In genomic region chr16:85459529-85460251, GRCh38 we compare ENCODE assay signal across 19 cellular contexts.
DNase-seq lines count a peak whose midpoint lies in the region; ATAC-seq and TF ChIP-seq lines count a peak whose summit lies in the region.
"Had no signal": no experiment of that assay in that cellular context is flagged by ENCODE, and none has a peak within 500 bp of the region (broad histone marks: within the 10 kb centered on the region; RNA-seq: fewer than 3 reads in every experiment).

No MANE protein-coding gene starts in this region.

- ATAC-seq in IMR-90 (ENCODE audit: low read depth) (no peak), HG02763 (IDR thresholded peaks at IDR 0.05; ENCODE audit: unreplicated experiment) (no peak)
- ATAC-seq: activated CD8-positive, alpha-beta memory T cell treated with anti-CD3 and anti-CD28 coated beads, Interleukin-2, amount 10 ng/mL, durations not matched to agents 7 days and 5 days; effector memory CD8-positive, alpha-beta T cell; foreskin keratinocyte; T-cell had no signal

- H4K20me1 ChIP-seq in IMR-90 (ENCODE audit: insufficient read depth, low read length) (peaks cover 81% of the 10 kb centered on the region), SK-N-SH (ENCODE audit: insufficient read depth) (peaks cover 37% of the 10 kb centered on the region)

- H3K9ac ChIP-seq in IMR-90 (ENCODE audit: low read depth, low read length) (no peak overlapping the region), stomach smooth muscle (ENCODE audit: low read length in 2 of 2) (peak overlapping the region in 1 of 2 donors; percentile 29), SK-N-SH (no peak overlapping the region)

- H4K8ac ChIP-seq in IMR-90 (ENCODE audit: low read depth in 2 of 2, low read length in 2 of 2), result no peak overlapping the region

- no peak overlapping the region for H3K18ac ChIP-seq in IMR-90 (ENCODE audit: low read depth, low read length)

- TF ChIP-seq POLR2A in IMR-90 (IDR thresholded peaks at IDR 0.05; ENCODE audit: low read depth, low read length) (no peak), esophagus squamous epithelium (IDR thresholded peaks at IDR 0.05) (no peak)

- H3K4me3 ChIP-seq in IMR-90 (ENCODE audit: insufficient read depth, low read depth, low read length) (no peak overlapping the region), esophagus squamous epithelium (no peak overlapping the region), stomach smooth muscle (ENCODE audit: low read length in 2 of 2) (no peak overlapping the region), SK-N-SH (ENCODE audit: low read depth in 2 of 2, low read length in 1 of 2) (no peak overlapping the region)

- no peaks in the 10 kb centered on the region for H3K27me3 ChIP-seq in IMR-90 (ENCODE audit: control insufficient read depth, insufficient read depth, low read length)
- H3K27me3 ChIP-seq in esophagus squamous epithelium, result peaks cover 0 to 63% (median 0%) of the 10 kb centered on the region in 4 donors
- peaks cover 0 to 3% of the 10 kb centered on the region in 2 donors for H3K27me3 ChIP-seq in stomach smooth muscle (ENCODE audit: control insufficient read depth in 1 of 2, insufficient read depth in 2 of 2, low read length in 2 of 2)
- H3K27me3 ChIP-seq in SK-N-SH (ENCODE audit: insufficient read depth), result no peaks in the 10 kb centered on the region

- POLR2A ChIA-PET in IMR-90 (lab: Charles Lee; ENCODE audit: unreplicated experiment), result no interaction called here
- POLR2A ChIA-PET in SK-N-SH (lab: Yijun Ruan, JAX), result interaction anchor here (0.8 kb wide), 1 partner anchor 111 kb away, joined by 5 read pairs; no protein-coding TSS in a partner anchor

- dilution Hi-C loops in IMR-90 (cut with HindIII; ENCODE audit: low sequenced_read_pairs, unreplicated experiment), result no loop called here

- H3K9me2 ChIP-seq in SK-N-SH, result no peaks in the 10 kb centered on the region

- H2AK5ac ChIP-seq in IMR-90 (ENCODE audit: low read depth, low read length), result peak overlapping the region; percentile 21

- H2BK15ac ChIP-seq in IMR-90 (ENCODE audit: low read depth, low read length), result no peak overlapping the region

- no peak overlapping the region for H2BK20ac ChIP-seq in IMR-90 (ENCODE audit: low read depth, low read length)

- BruUV-seq in IMR-90 (replicated peaks; lab: Mats Ljungman, UMichigan), result no TSS peak

- no peak overlapping the region for H3K27ac ChIP-seq in IMR-90 (ENCODE audit: insufficient read depth, low read length)
- peak overlapping the region in 3 of 4 donors; percentile 60 to 62 (median 61) for H3K27ac ChIP-seq in esophagus squamous epithelium
- peak overlapping the region; percentile 62 for H3K27ac ChIP-seq in stomach smooth muscle (ENCODE audit: low read length)
- peak overlapping the region in 1 of 2 experiments; percentile 66; a peak in 2 of 4 replicates for H3K27ac ChIP-seq in SK-N-SH (ENCODE audit: low read depth in 2 of 2, low read length in 1 of 2)
- H3K27ac ChIP-seq: brain microvascular endothelial cell, foreskin keratinocyte had no signal

- no peaks in the 10 kb centered on the region for H3K9me3 ChIP-seq in IMR-90 (ENCODE audit: control insufficient read depth, insufficient read depth, low read length)
- no peaks in the 10 kb centered on the region for H3K9me3 ChIP-seq in esophagus squamous epithelium
- H3K9me3 ChIP-seq in stomach smooth muscle (ENCODE audit: control insufficient read depth in 2 of 2, low read length in 2 of 2), result no peaks in the 10 kb centered on the region
- H3K9me3 ChIP-seq in SK-N-SH, result no peaks in the 10 kb centered on the region
- H3K9me3 ChIP-seq: Caco-2 had no signal

- no peak overlapping the region for H2AFZ ChIP-seq in IMR-90 (replicated peaks; ENCODE audit: low read length, poor library complexity)
- no peak overlapping the region for H2AFZ ChIP-seq in SK-N-SH (ENCODE audit: low read depth)

- H4K91ac ChIP-seq in IMR-90 (ENCODE audit: insufficient read depth, low read depth, low read length), result no peak overlapping the region

- H3K27ac Mint-ChIP-seq in mesothelial cell of epicardium, result peak overlapping the region; percentile 79
- H3K27ac Mint-ChIP-seq: activated B cell treated with CpG ODN at 0.5 μM for 24 hours; activated CD8-positive, alpha-beta memory T cell treated with anti-CD3 and anti-CD28 coated beads, Interleukin-2, amount 10 ng/mL, durations not matched to agents 7 days and 5 days; effector memory CD8-positive, alpha-beta T cell; T-cell had no signal

- no peak overlapping the region for H2BK5ac ChIP-seq in IMR-90 (ENCODE audit: low read depth, low read length, poor library complexity, severe bottlenecking)

- H3K4me1 Mint-ChIP-seq in mesothelial cell of epicardium, result peaks cover 65% of the 10 kb centered on the region
- H3K4me1 Mint-ChIP-seq: activated CD8-positive, alpha-beta memory T cell treated with anti-CD3 and anti-CD28 coated beads, Interleukin-2, amount 10 ng/mL, durations not matched to agents 7 days and 5 days had no signal

- CTCF ChIA-PET in IMR-90 (lab: Yijun Ruan, JAX) (no interaction called here), SK-N-SH (lab: Yijun Ruan, JAX) (interaction anchor here (0.7 to 1.8 kb wide), 10 partner anchors 10 to 214 kb away, joined by 3 to 7 read pairs (median 3); no protein-coding TSS in a partner anchor)

- H3K36me3 ChIP-seq in IMR-90 (ENCODE audit: control insufficient read depth, insufficient read depth, low read length) (no peaks in the 10 kb centered on the region), esophagus squamous epithelium (no peaks in the 10 kb centered on the region), stomach smooth muscle (ENCODE audit: control insufficient read depth in 2 of 2, insufficient read depth in 2 of 2, low read length in 2 of 2) (no peaks in the 10 kb centered on the region), SK-N-SH (replicated peaks in 1 of 2; ENCODE audit: control insufficient read depth in 1 of 2, insufficient read depth in 2 of 2, low read length in 1 of 2) (no peaks in the 10 kb centered on the region)
- H3K36me3 ChIP-seq: brain microvascular endothelial cell had no signal

- H3F3A ChIP-seq in SK-N-SH (replicated peaks; ENCODE audit: insufficient read depth), result peaks cover 6% of the 10 kb centered on the region

- no peaks in the 10 kb centered on the region for H3K36me3 Mint-ChIP-seq in mesothelial cell of epicardium
- H3K36me3 Mint-ChIP-seq: activated CD8-positive, alpha-beta memory T cell treated with anti-CD3 and anti-CD28 coated beads, Interleukin-2, amount 10 ng/mL, durations not matched to agents 7 days and 5 days; T-cell had no signal

- no peak for DNase-seq in IMR-90
- no peak for DNase-seq in esophagus squamous epithelium (lab: John Stamatoyannopoulos, UW)
- DNase-seq in mesothelial cell of epicardium (ENCODE audit: low spot score in 2 of 2, unreplicated experiment in 2 of 2), result no peak
- no peak for DNase-seq in NCI-H2081 (lab: John Stamatoyannopoulos, UW)
- no peak for DNase-seq in SK-N-SH
- no peak for DNase-seq in T-helper 2 cell
- DNase-seq: activated B cell treated with CpG ODN at 0.5 μM for 24 hours; activated CD8-positive, alpha-beta memory T cell treated with anti-CD3 and anti-CD28 coated beads, Interleukin-2, amount 10 ng/mL, durations not matched to agents 7 days and 5 days; brain microvascular endothelial cell; Caco-2; effector memory CD8-positive, alpha-beta T cell; foreskin keratinocyte; GDM1; mesendoderm; NCI-H1930; occipital lobe; T-cell had no signal

- H3K4ac ChIP-seq in IMR-90 (ENCODE audit: low read depth, low read length), result no peak overlapping the region; the same call in 1 of the 2 replicates

- H3K14ac ChIP-seq in IMR-90 (replicated peaks; ENCODE audit: low read depth, low read length), result no peak overlapping the region

- no peak overlapping the region for H3K56ac ChIP-seq in IMR-90 (ENCODE audit: extremely low read depth, insufficient read depth, low read length)

- no peak overlapping the region for H4K5ac ChIP-seq in IMR-90 (ENCODE audit: low read depth, low read length)

- H3K9me3 Mint-ChIP-seq in mesothelial cell of epicardium, result no peaks in the 10 kb centered on the region
- H3K9me3 Mint-ChIP-seq: activated B cell treated with CpG ODN at 0.5 μM for 24 hours; effector memory CD8-positive, alpha-beta T cell; T-cell had no signal

- WGBS in IMR-90 (ENCODE audit: extremely low coverage in 2 of 2, insufficient read length in 1 of 2), 2 experiments, result 100% methylated on average over 1 of the region's 12 CpGs; no CpG with 5 or more reads in 1 of the 2 experiments
- 32 to 41% methylated on average over 3 to 5 of the region's 12 CpGs for WGBS in esophagus squamous epithelium, 2 donors
- WGBS in SK-N-SH (ENCODE audit: low lambda C conversion rate), result 98% methylated on average over 8 of the region's 12 CpGs

- in situ Hi-C loops in IMR-90 (cut with MboI; ENCODE audit: low sequenced_read_pairs), result no loop called here

- TF ChIP-seq CTCF in IMR-90 (conservative IDR thresholded peaks at IDR 0.05; ENCODE audit: low read depth, low read length), result no peak
- TF ChIP-seq CTCF in esophagus squamous epithelium (IDR thresholded peaks at IDR 0.05), result no peak
- no peak for TF ChIP-seq CTCF in mesothelial cell of epicardium (IDR thresholded peaks at IDR 0.05; ENCODE audit: unreplicated experiment)
- TF ChIP-seq CTCF in SK-N-SH (IDR thresholded peaks at IDR 0.05), result no peak

- H3K27me3 Mint-ChIP-seq in mesothelial cell of epicardium (ENCODE audit: low read depth), result no peaks in the 10 kb centered on the region

- no peak for TF ChIP-seq EP300 in SK-N-SH (IDR thresholded peaks at IDR 0.05; ENCODE audit: borderline replicate concordance in 1 of 2, low read depth in 1 of 2, low read length in 1 of 2)

- intact Hi-C loops in IMR-90 (cut with micrococcal nuclease), result no loop called here
- intact Hi-C loops in esophagus squamous epithelium (cut with DNase I), result no loop called here

- H3K4me3 Mint-ChIP-seq in mesothelial cell of epicardium, result no peak overlapping the region
- H3K4me3 Mint-ChIP-seq: activated B cell treated with CpG ODN at 0.5 μM for 24 hours; activated CD8-positive, alpha-beta memory T cell treated with anti-CD3 and anti-CD28 coated beads, Interleukin-2, amount 10 ng/mL, durations not matched to agents 7 days and 5 days had no signal

- no peak overlapping the region for H3K4me2 ChIP-seq in IMR-90 (ENCODE audit: low read depth, low read length)
- no peak overlapping the region for H3K4me2 ChIP-seq in SK-N-SH

- no peaks in the 10 kb centered on the region for H3K79me2 ChIP-seq in SK-N-SH (ENCODE audit: insufficient read depth)

- no peak overlapping the region for H2AK9ac ChIP-seq in IMR-90 (replicated peaks; ENCODE audit: low read depth, low read length, poor library complexity)

- peaks cover 0 to 27% of the 10 kb centered on the region in 2 experiments; a peak in 2 of 4 replicates for H3K79me1 ChIP-seq in IMR-90 (ENCODE audit: low read depth in 1 of 2, low read length in 2 of 2)

- no peak overlapping the region for H3K23ac ChIP-seq in IMR-90 (ENCODE audit: low read depth, low read length)

- TF ChIP-seq RAD21 in IMR-90 (IDR thresholded peaks at IDR 0.05; ENCODE audit: low read length), result no peak
- TF ChIP-seq RAD21 in SK-N-SH (IDR thresholded peaks at IDR 0.05; ENCODE audit: low read length), result no peak

- peaks cover 31% of the 10 kb centered on the region for H3K4me1 ChIP-seq in IMR-90 (ENCODE audit: control insufficient read depth, insufficient read depth, low read length)
- peaks cover 31 to 53% (median 43%) of the 10 kb centered on the region in 3 donors for H3K4me1 ChIP-seq in esophagus squamous epithelium
- peaks cover 51% of the 10 kb centered on the region for H3K4me1 ChIP-seq in stomach smooth muscle (ENCODE audit: control insufficient read depth, insufficient read depth, low read length)
- peaks cover 17 to 85% of the 10 kb centered on the region in 2 experiments; a peak in 3 of 4 replicates for H3K4me1 ChIP-seq in SK-N-SH (ENCODE audit: control insufficient read depth in 1 of 2, insufficient read depth in 2 of 2, low read depth in 1 of 2, low read length in 1 of 2)
- H3K4me1 ChIP-seq: foreskin keratinocyte had no signal

- H3K9me1 ChIP-seq in IMR-90 (ENCODE audit: insufficient read depth, low read length), result peaks cover 13% of the 10 kb centered on the region; the same call in 1 of the 2 replicates

- no peak overlapping the region for H2BK120ac ChIP-seq in IMR-90 (ENCODE audit: low read depth, low read length)
